In the genomic region with DNA sequence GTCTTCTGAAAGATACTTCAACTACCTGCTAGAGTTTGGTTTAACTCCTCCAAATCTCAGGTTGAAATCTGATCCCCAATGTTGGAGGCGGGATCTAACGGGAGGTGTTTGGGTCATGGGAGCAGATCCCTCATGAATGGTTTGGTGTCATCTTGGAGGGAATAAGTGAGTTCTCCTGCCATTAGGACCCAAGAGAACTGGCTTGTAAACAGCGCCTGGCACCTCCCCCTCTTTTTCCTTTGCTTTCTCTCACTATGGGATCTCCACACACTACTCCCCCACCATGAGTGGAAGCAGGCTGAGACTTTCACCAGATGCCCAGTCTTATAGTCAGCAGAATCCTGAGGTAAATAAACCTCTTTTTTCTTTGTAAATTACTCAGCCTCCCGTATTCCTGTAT, we compare ENCODE assay signal across 14 cellular contexts. TPM values are rescaled to one million over a fixed set of nuclear protein-coding genes. Genes with fewer than 3 reads are reported as not detected.
DNase-seq lines count a peak whose midpoint lies in the region; ATAC-seq and TF ChIP-seq lines count a peak whose summit lies in the region.
"Had no signal": no experiment of that assay in that cellular context is flagged by ENCODE, and none has a peak within 500 bp of the region (broad histone marks: within the 10 kb centered on the region; RNA-seq: fewer than 3 reads in every experiment).

No MANE protein-coding gene starts in this region.

- peaks cover 32% of the 10 kb centered on the region for H3K36me3 Mint-ChIP-seq in CD4-positive, alpha-beta T cell (ENCODE audit: low read depth)
- peaks cover 9 to 24% (median 23%) of the 10 kb centered on the region in 3 experiments for H3K36me3 Mint-ChIP-seq in H9 (ENCODE audit: insufficient read depth in 1 of 3, low read depth in 3 of 3)
- H3K36me3 Mint-ChIP-seq in activated T-helper 2 cell treated with anti-CD3 and anti-CD28 coated beads, Interferon-gamma antibody, Interleukin-2, Interleukin-4, amounts not matched to agents 10 μg/mL and 5 μg/mL and 100 μg/mL, durations not matched to agents 14 hours and 24 hours and 36 hours (ENCODE audit: low read depth), result peaks cover 55% of the 10 kb centered on the region
- H3K36me3 Mint-ChIP-seq in glutamatergic neuron (ENCODE audit: unreplicated experiment), result no peaks in the 10 kb centered on the region

- no peak overlapping the region for H3K4me3 Mint-ChIP-seq in CD4-positive, alpha-beta T cell
- H3K4me3 Mint-ChIP-seq in H9 (peak overlapping the region; percentile 40 to 73), glutamatergic neuron (ENCODE audit: unreplicated experiment) (no peak overlapping the region)
- peak overlapping the region; percentile 51 for H3K4me3 Mint-ChIP-seq in activated T-helper 2 cell treated with anti-CD3 and anti-CD28 coated beads, Interferon-gamma antibody, Interleukin-2, Interleukin-4, amounts not matched to agents 10 μg/mL and 5 μg/mL and 100 μg/mL, durations not matched to agents 14 hours and 24 hours and 36 hours (ENCODE audit: low read depth)
- H3K4me3 Mint-ChIP-seq: activated CD8-positive, alpha-beta memory T cell treated with anti-CD3 and anti-CD28 coated beads, Interleukin-2, amount 10 ng/mL, durations not matched to agents 7 days and 5 days; CD14-positive monocyte had no signal

- H2BK20ac ChIP-seq in H9 (ENCODE audit: low read depth, low read length, poor library complexity, severe bottlenecking), result no peak overlapping the region

- peaks cover 5% of the 10 kb centered on the region; the same call in 1 of the 2 replicates for H3K4me1 ChIP-seq in H9 (ENCODE audit: insufficient read depth, low read length)
- H3K4me1 ChIP-seq in effector memory CD4-positive, alpha-beta T cell (ENCODE audit: control insufficient read depth, insufficient read depth, low read length, poor library complexity, severe bottlenecking), result peaks cover 9% of the 10 kb centered on the region

- no peak overlapping the region for H3K9ac ChIP-seq in H9 (ENCODE audit: extremely low read depth, insufficient read length, low read length)

- intact Hi-C loops in CD4-positive, alpha-beta T cell (cut with DNase I, micrococcal nuclease), result no loop called here
- intact Hi-C loops in activated T-helper 2 cell treated with anti-CD3 and anti-CD28 coated beads, Interferon-gamma antibody, Interleukin-2, Interleukin-4, amounts not matched to agents 10 μg/mL and 5 μg/mL and 100 μg/mL, durations not matched to agents 14 hours and 24 hours and 36 hours (cut with micrococcal nuclease), result loop anchor here (5.0 kb wide), 1 partner anchor 464 kb away; the partner anchor contains the start of gene GCH1

- no peak overlapping the region for H2BK5ac ChIP-seq in H9 (ENCODE audit: insufficient read length, low read length)

- H3K14ac ChIP-seq in H9 (ENCODE audit: insufficient read depth, low read length), result no peak overlapping the region

- no peak for TF ChIP-seq CTCF in CD4-positive, alpha-beta T cell (IDR thresholded peaks at IDR 0.05)
- TF ChIP-seq CTCF in H9 (conservative IDR thresholded peaks at IDR 0.05) (no peak), glutamatergic neuron (IDR thresholded peaks at IDR 0.05; ENCODE audit: partially characterized antibody, unreplicated experiment) (no peak)

- H2AFZ ChIP-seq in H9 (ENCODE audit: low read length), result no peak overlapping the region

- no peak overlapping the region for H3K27ac ChIP-seq in CD4-positive, alpha-beta T cell (ENCODE audit: low read depth, low read length)
- no peak overlapping the region for H3K27ac ChIP-seq in H9 (ENCODE audit: insufficient read length, low read depth, low read length)
- H3K27ac ChIP-seq in effector memory CD4-positive, alpha-beta T cell (ENCODE audit: insufficient read depth, low read length, poor library complexity, severe bottlenecking), result no peak overlapping the region
- H3K27ac ChIP-seq: SJSA1 had no signal

- POLR2A ChIA-PET in CD4-positive, alpha-beta T cell (lab: Charles Lee), result interaction anchor here (1.3 to 1.6 kb wide), 2 partner anchors 41 to 49 kb away, joined by 5 to 6 read pairs; partner anchors contain the start of gene CDKN3

- H4K8ac ChIP-seq in H9 (replicated peaks; ENCODE audit: insufficient read length, low read depth, low read length), result no peak overlapping the region

- DNase-seq in CD4-positive, alpha-beta T cell, result no peak
- no peak for DNase-seq in H9
- no peak for DNase-seq in activated T-helper 2 cell treated with anti-CD3 and anti-CD28 coated beads, Interferon-gamma antibody, Interleukin-2, Interleukin-4, amounts not matched to agents 10 μg/mL and 5 μg/mL and 100 μg/mL, durations not matched to agents 14 hours and 24 hours and 36 hours (ENCODE audit: low spot score)
- DNase-seq in left kidney (ENCODE audit: low read depth, low spot score), result peak; percentile 31
- DNase-seq in effector memory CD4-positive, alpha-beta T cell, result no peak
- no peak for DNase-seq in SIG-M5 treated with dmso at 0.1 percent for 504 hours (lab: John Stamatoyannopoulos, UW; ENCODE audit: unreplicated experiment)
- DNase-seq in glutamatergic neuron, result no peak
- DNase-seq: activated CD8-positive, alpha-beta memory T cell treated with anti-CD3 and anti-CD28 coated beads, Interleukin-2, amount 10 ng/mL, durations not matched to agents 7 days and 5 days; MG63; NCI-H2029 treated with DMSO at 0.1 percent for 48 hours; NK-92 treated with Interleukin-12 subunit alpha and Interleukin-12 subunit beta, amount 100 ng/mL, for 24 hours had no signal

- no peak overlapping the region for H2BK12ac ChIP-seq in H9 (ENCODE audit: insufficient read length, low read depth, low read length)

- H3K56ac ChIP-seq in H9 (ENCODE audit: insufficient read length, low read depth, low read length), result no peak overlapping the region

- no CpG with 5 or more reads among the region's 4 CpGs for WGBS in H9 (ENCODE audit: extremely low coverage, insufficient read length, low lambda C conversion rate)

- H3K79me1 ChIP-seq in H9 (ENCODE audit: insufficient read depth, low read depth, low read length, poor library complexity, severe bottlenecking), result peaks cover 3% of the 10 kb centered on the region

- no peak overlapping the region for H2BK15ac ChIP-seq in H9 (ENCODE audit: low read depth, low read length)

- no peaks in the 10 kb centered on the region for H3K36me3 ChIP-seq in effector memory CD4-positive, alpha-beta T cell (ENCODE audit: control insufficient read depth, insufficient read depth, low read length)

- H3K4me3 ChIP-seq in effector memory CD4-positive, alpha-beta T cell (ENCODE audit: insufficient read depth, low read depth, low read length, poor library complexity, severe bottlenecking), result no peak overlapping the region
- H3K4me3 ChIP-seq: MG63, SJSA1 had no signal

- no peaks in the 10 kb centered on the region for H3K27me3 Mint-ChIP-seq in CD4-positive, alpha-beta T cell
- H3K27me3 Mint-ChIP-seq in H9 (ENCODE audit: low read depth), result no peaks in the 10 kb centered on the region
- no peaks in the 10 kb centered on the region for H3K27me3 Mint-ChIP-seq in activated T-helper 2 cell treated with anti-CD3 and anti-CD28 coated beads, Interferon-gamma antibody, Interleukin-2, Interleukin-4, amounts not matched to agents 10 μg/mL and 5 μg/mL and 100 μg/mL, durations not matched to agents 14 hours and 24 hours and 36 hours (ENCODE audit: low read depth)
- H3K27me3 Mint-ChIP-seq in glutamatergic neuron (ENCODE audit: unreplicated experiment), result peaks cover 4% of the 10 kb centered on the region

- ATAC-seq in CD4-positive, alpha-beta T cell (ENCODE audit: poor library complexity), result no peak
- ATAC-seq: activated CD8-positive, alpha-beta memory T cell treated with anti-CD3 and anti-CD28 coated beads, Interleukin-2, amount 10 ng/mL, durations not matched to agents 7 days and 5 days; activated naive CD4-positive, alpha-beta T cell treated with anti-CD3 and anti-CD28 coated beads, Interleukin-2, amount 50 U/mL, for 72 hours had no signal

- H4K5ac ChIP-seq in H9 (ENCODE audit: insufficient read length, low read depth, low read length), result no peak overlapping the region

- no peak overlapping the region for H3K4me2 ChIP-seq in H9 (ENCODE audit: insufficient read depth, insufficient read length, low read length)

- H3K23ac ChIP-seq in H9 (ENCODE audit: insufficient read length, low read depth, low read length), result no peak overlapping the region

- H2BK120ac ChIP-seq in H9 (ENCODE audit: low read depth, low read length, poor library complexity, severe bottlenecking), result no peak overlapping the region

- no peak overlapping the region for H3K4ac ChIP-seq in H9 (ENCODE audit: low read depth, low read length)

- no peak overlapping the region for H3K18ac ChIP-seq in H9 (ENCODE audit: insufficient read length, low read depth, low read length)

- no peak overlapping the region for H4K91ac ChIP-seq in H9 (ENCODE audit: insufficient read length, low read depth, low read length)

- peaks cover 4% of the 10 kb centered on the region for H3K23me2 ChIP-seq in H9 (ENCODE audit: insufficient read length, low read depth, low read length, poor library complexity, severe bottlenecking)

- H3T11ph ChIP-seq in H9 (ENCODE audit: low read length), result no peak overlapping the region

- peaks cover 69% of the 10 kb centered on the region for H3K4me1 Mint-ChIP-seq in CD4-positive, alpha-beta T cell (ENCODE audit: low read depth)
- peaks cover 44 to 66% of the 10 kb centered on the region in 2 experiments for H3K4me1 Mint-ChIP-seq in H9
- peaks cover 66% of the 10 kb centered on the region for H3K4me1 Mint-ChIP-seq in activated T-helper 2 cell treated with anti-CD3 and anti-CD28 coated beads, Interferon-gamma antibody, Interleukin-2, Interleukin-4, amounts not matched to agents 10 μg/mL and 5 μg/mL and 100 μg/mL, durations not matched to agents 14 hours and 24 hours and 36 hours (ENCODE audit: low read depth)
- H3K4me1 Mint-ChIP-seq in glutamatergic neuron (ENCODE audit: low read depth, unreplicated experiment), result peaks cover 27% of the 10 kb centered on the region

- H3K27ac Mint-ChIP-seq in CD4-positive, alpha-beta T cell, result peak overlapping the region; percentile 42
- peak overlapping the region; percentile 28 to 60 (median 47); a peak in 4 of 7 replicates for H3K27ac Mint-ChIP-seq in H9
- no peak overlapping the region for H3K27ac Mint-ChIP-seq in activated T-helper 2 cell treated with anti-CD3 and anti-CD28 coated beads, Interferon-gamma antibody, Interleukin-2, Interleukin-4, amounts not matched to agents 10 μg/mL and 5 μg/mL and 100 μg/mL, durations not matched to agents 14 hours and 24 hours and 36 hours
- H3K27ac Mint-ChIP-seq in glutamatergic neuron (ENCODE audit: unreplicated experiment), result no peak overlapping the region
- H3K27ac Mint-ChIP-seq: activated CD8-positive, alpha-beta memory T cell treated with anti-CD3 and anti-CD28 coated beads, Interleukin-2, amount 10 ng/mL, durations not matched to agents 7 days and 5 days; activated naive CD4-positive, alpha-beta T cell treated with anti-CD3 and anti-CD28 coated beads, Interleukin-2, amount 50 U/mL, for 72 hours had no signal

- no peak overlapping the region for H2AK5ac ChIP-seq in H9 (ENCODE audit: insufficient read length, low read length)

- H3K9me3 Mint-ChIP-seq in CD4-positive, alpha-beta T cell, result no peaks in the 10 kb centered on the region
- no peaks in the 10 kb centered on the region for H3K9me3 Mint-ChIP-seq in H9
- H3K9me3 Mint-ChIP-seq in activated T-helper 2 cell treated with anti-CD3 and anti-CD28 coated beads, Interferon-gamma antibody, Interleukin-2, Interleukin-4, amounts not matched to agents 10 μg/mL and 5 μg/mL and 100 μg/mL, durations not matched to agents 14 hours and 24 hours and 36 hours, result no peaks in the 10 kb centered on the region
- peaks cover 6% of the 10 kb centered on the region for H3K9me3 Mint-ChIP-seq in glutamatergic neuron (ENCODE audit: unreplicated experiment)
- H3K9me3 Mint-ChIP-seq: activated naive CD4-positive, alpha-beta T cell treated with anti-CD3 and anti-CD28 coated beads, Interleukin-2, amount 50 U/mL, for 72 hours; CD14-positive monocyte had no signal

- no peaks in the 10 kb centered on the region for H3K27me3 ChIP-seq in CD4-positive, alpha-beta T cell (ENCODE audit: control insufficient read depth, insufficient read depth, low read length)
- no peaks in the 10 kb centered on the region for H3K27me3 ChIP-seq in H9 (ENCODE audit: insufficient read depth, low read length)
- H3K27me3 ChIP-seq in effector memory CD4-positive, alpha-beta T cell (replicated peaks; ENCODE audit: control insufficient read depth, insufficient read depth, low read length, poor library complexity, severe bottlenecking), result no peaks in the 10 kb centered on the region
- H3K27me3 ChIP-seq: MG63, SJSA1 had no signal

- no peaks in the 10 kb centered on the region for H3K9me3 ChIP-seq in CD4-positive, alpha-beta T cell (ENCODE audit: control insufficient read depth, low read length)
- no peaks in the 10 kb centered on the region for H3K9me3 ChIP-seq in H9 (ENCODE audit: control insufficient read depth, low read depth, low read length)
- H3K9me3 ChIP-seq in effector memory CD4-positive, alpha-beta T cell (ENCODE audit: control insufficient read depth, low read length), result no peaks in the 10 kb centered on the region
- H3K9me3 ChIP-seq: MG63, SJSA1 had no signal

- H4K20me1 ChIP-seq in H9 (ENCODE audit: control insufficient read depth, insufficient read depth, insufficient read length), result no peaks in the 10 kb centered on the region

- H3K79me2 ChIP-seq in H9 (ENCODE audit: insufficient read depth, low read length), result peaks cover 38% of the 10 kb centered on the region

- CTCF ChIA-PET in CD4-positive, alpha-beta T cell (lab: Charles Lee), result no interaction called here

RNA-seq across cellular contexts. Expression of gene CNIH1, which starts 2.5 kb away (rescaled TPM):
- 10 to 100 TPM; 55.9 TPM for total RNA-seq in CD4-positive, alpha-beta T cell
- 99.3 and 108 TPM in 2 replicates for total RNA-seq in H9 (2021)
- 113 and 115 TPM in 2 replicates for total RNA-seq in activated T-helper 2 cell treated with anti-CD3 and anti-CD28 coated beads, Interferon-gamma antibody, Interleukin-2, Interleukin-4, amounts not matched to agents 10 μg/mL and 5 μg/mL and 100 μg/mL, durations not matched to agents 14 hours and 24 hours and 36 hours
- total RNA-seq in glutamatergic neuron (ENCODE audit: unreplicated experiment), result 71.9 TPM

RNA-seq across cellular contexts. Expression of gene CDKN3, which starts 41.9 kb away (rescaled TPM):
- total RNA-seq in CD4-positive, alpha-beta T cell, result 1 to 10 TPM in 1 of 2 experiments, under 1 TPM in 1; 0.61 to 1.4 TPM
- total RNA-seq in H9 (2021), result 45.9 and 50.0 TPM in 2 replicates
- total RNA-seq in activated T-helper 2 cell treated with anti-CD3 and anti-CD28 coated beads, Interferon-gamma antibody, Interleukin-2, Interleukin-4, amounts not matched to agents 10 μg/mL and 5 μg/mL and 100 μg/mL, durations not matched to agents 14 hours and 24 hours and 36 hours, result 53.4 and 57.5 TPM in 2 replicates
- 4.4 TPM for total RNA-seq in glutamatergic neuron (ENCODE audit: unreplicated experiment)

RNA-seq across cellular contexts. Expression of gene GMFB, which starts 50.1 kb away (rescaled TPM):
- 10 to 100 TPM; 39.5 to 43.5 TPM for total RNA-seq in CD4-positive, alpha-beta T cell
- total RNA-seq in H9 (2021), result 71.0 and 79.2 TPM in 2 replicates
- 36.3 and 40.0 TPM in 2 replicates for total RNA-seq in activated T-helper 2 cell treated with anti-CD3 and anti-CD28 coated beads, Interferon-gamma antibody, Interleukin-2, Interleukin-4, amounts not matched to agents 10 μg/mL and 5 μg/mL and 100 μg/mL, durations not matched to agents 14 hours and 24 hours and 36 hours
- 67.1 TPM for total RNA-seq in glutamatergic neuron (ENCODE audit: unreplicated experiment)

Comparison
In these comparisons a context has a peak if more than half of its experiments do, and no peak if none do; other contexts are left out.
1. H3K27ac Mint-ChIP-seq: peak in CD4-positive, alpha-beta T cell (single experiment) and H9 (3 of 3); none in activated T-helper 2 cell treated with anti-CD3 and anti-CD28 coated beads, Interferon-gamma antibody, Interleukin-2, Interleukin-4, amounts not matched to agents 10 μg/mL and 5 μg/mL and 100 μg/mL, durations not matched to agents 14 hours and 24 hours and 36 hours (single experiment) and glutamatergic neuron (single experiment).
2. H3K4me3 Mint-ChIP-seq: peak in H9 (2 of 2) and activated T-helper 2 cell treated with anti-CD3 and anti-CD28 coated beads, Interferon-gamma antibody, Interleukin-2, Interleukin-4, amounts not matched to agents 10 μg/mL and 5 μg/mL and 100 μg/mL, durations not matched to agents 14 hours and 24 hours and 36 hours (single experiment); none in CD4-positive, alpha-beta T cell (single experiment) and glutamatergic neuron (single experiment).